ENCODE assay signal across 8 cellular contexts in the genomic region with DNA sequence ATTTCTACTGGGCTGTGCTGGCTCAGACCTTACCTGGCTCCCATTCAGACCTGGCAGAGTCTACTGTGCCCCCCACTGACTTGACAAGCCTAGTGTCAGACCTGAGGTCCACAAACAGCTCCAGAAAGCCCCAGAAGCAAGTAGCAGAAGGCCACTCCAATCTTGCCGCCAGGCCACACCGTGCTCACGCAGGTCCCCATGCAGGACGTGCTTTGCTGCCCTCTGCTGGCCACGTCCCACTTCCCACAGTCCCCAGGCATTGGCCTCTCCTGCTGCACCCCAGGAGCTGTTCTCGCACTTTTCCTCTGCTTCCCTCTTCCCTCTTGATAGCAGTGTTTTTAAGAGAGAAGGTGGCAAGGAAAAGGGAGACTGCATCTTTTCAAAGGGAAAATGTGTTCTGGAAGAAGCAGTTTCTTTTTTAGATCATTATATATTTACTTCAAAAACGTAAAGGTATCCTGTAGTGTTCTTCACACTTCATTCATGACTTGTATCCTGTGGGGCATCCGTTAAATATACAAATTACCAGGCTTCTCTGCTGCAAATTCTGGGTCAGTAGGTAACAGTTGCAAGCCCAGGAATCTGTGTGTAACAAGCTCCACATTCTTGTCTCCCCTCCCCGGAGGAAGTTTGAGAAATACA.
A peak's percentile ranks its signal among the peaks of the same experiment; 100 is the strongest.
DNase-seq lines count a peak whose midpoint lies in the region; ATAC-seq lines count a peak whose summit lies in the region.

No MANE protein-coding gene starts in this region.

- ATAC-seq in GM19455 (IDR thresholded peaks at IDR 0.05; ENCODE audit: unreplicated experiment) (peak; percentile 97), HG03520 (IDR thresholded peaks at IDR 0.05; ENCODE audit: unreplicated experiment) (peak; percentile 99)

- DNase-seq in COLO829 (ENCODE audit: low spot score) (peak; percentile 66), NCI-H82 (lab: John Stamatoyannopoulos, UW) (peak; percentile 92), ecto neural progenitor cell (ENCODE audit: low spot score) (peak; percentile 87), medulla oblongata (ENCODE audit: extremely low spot score) (peak; percentile 86)
- peak; percentile 89 to 91 for DNase-seq in activated CD4-positive, alpha-beta T cell treated with anti-CD3 and anti-CD28 coated beads, Interleukin-2, amount 50 U/mL, for 48 hours
- DNase-seq in stimulated activated CD8-positive, alpha-beta memory T cell treated with anti-CD3 and anti-CD28 coated beads, Interleukin-15, amount 100 ng/mL, for 24 hours (ENCODE audit: low read depth) = peak; percentile 64

Comparison
In these comparisons a context has a peak if more than half of its experiments do, and no peak if none do; other contexts are left out.
1. Peak in every context shown above with its lines: DNase-seq and ATAC-seq.